In genomic region chr16:85425061-85425662, GRCh38 we compare ENCODE assay signal across 14 cellular contexts.
DNase-seq lines count a peak whose midpoint lies in the region; ATAC-seq and TF ChIP-seq lines count a peak whose summit lies in the region.
"Had no signal": no experiment of that assay in that cellular context is flagged by ENCODE, and none has a peak within 500 bp of the region (broad histone marks: within the 10 kb centered on the region; RNA-seq: fewer than 3 reads in every experiment).

No MANE protein-coding gene starts in this region.

- H3K27ac ChIP-seq in neural cell (ENCODE audit: low read length) = peak overlapping the region; percentile 95
- H3K27ac ChIP-seq: heart left ventricle, upper lobe of left lung had no signal

- no peak for TF ChIP-seq EP300 in neural cell (conservative IDR thresholded peaks at IDR 0.05; ENCODE audit: poor library complexity, severe bottlenecking)

- H3K4me1 Mint-ChIP-seq in activated CD4-positive, alpha-beta memory T cell treated with anti-CD3 and anti-CD28 coated beads for 36 hours (ENCODE audit: low read depth) = peaks cover 2% of the 10 kb centered on the region
- H3K4me1 Mint-ChIP-seq in activated CD4-positive, alpha-beta memory T cell treated with anti-CD3 and anti-CD28 coated beads, Interleukin-2, amount 10 ng/mL, durations not matched to agents 7 days and 5 days = peaks cover 2% of the 10 kb centered on the region

- no peak for ATAC-seq in GM18858 (IDR thresholded peaks at IDR 0.05; ENCODE audit: unreplicated experiment)
- ATAC-seq: esophagus mucosa; heart left ventricle; stimulated activated naive B cell treated with anti-CD40 and anti-IgM and Interleukin-4, amounts not matched to agents 10 μg/mL and 1 μg/mL and 100 μg/mL, for 72 hours had no signal

- no peak overlapping the region for H3K4me3 Mint-ChIP-seq in activated CD4-positive, alpha-beta memory T cell treated with anti-CD3 and anti-CD28 coated beads for 36 hours
- no peak overlapping the region for H3K4me3 Mint-ChIP-seq in activated CD4-positive, alpha-beta memory T cell treated with anti-CD3 and anti-CD28 coated beads, Interleukin-2, amount 10 ng/mL, durations not matched to agents 7 days and 5 days
- H3K4me3 Mint-ChIP-seq: naive B cell; stimulated activated naive B cell treated with anti-CD40 and anti-IgM and Interleukin-4, amounts not matched to agents 10 μg/mL and 1 μg/mL and 100 μg/mL, for 72 hours had no signal

- no peaks in the 10 kb centered on the region for H3K27me3 ChIP-seq in neural cell (ENCODE audit: insufficient read depth, low read depth, low read length)
- H3K27me3 ChIP-seq: heart left ventricle, upper lobe of left lung had no signal

- CTCF ChIA-PET in activated CD4-positive, alpha-beta memory T cell treated with anti-CD3 and anti-CD28 coated beads for 36 hours (lab: Charles Lee) = interaction anchor here (1.2 to 17.1 kb wide), 3 partner anchors 9 to 187 kb away, joined by 3 to 271 read pairs (median 4); partner anchors contain the start of gene GSE1
- CTCF ChIA-PET in activated CD4-positive, alpha-beta memory T cell treated with anti-CD3 and anti-CD28 coated beads, Interleukin-2, amount 10 ng/mL, durations not matched to agents 7 days and 5 days (lab: Charles Lee) = interaction anchor here (0.6 to 1.2 kb wide), 2 partner anchors 191 to 1700 kb away, joined by 3 read pairs; no protein-coding TSS in a partner anchor

- peaks cover 9% of the 10 kb centered on the region for H3K27me3 Mint-ChIP-seq in activated CD4-positive, alpha-beta memory T cell treated with anti-CD3 and anti-CD28 coated beads for 36 hours
- no peaks in the 10 kb centered on the region for H3K27me3 Mint-ChIP-seq in activated CD4-positive, alpha-beta memory T cell treated with anti-CD3 and anti-CD28 coated beads, Interleukin-2, amount 10 ng/mL, durations not matched to agents 7 days and 5 days

- peak; percentile 7 for DNase-seq in activated CD4-positive, alpha-beta memory T cell treated with anti-CD3 and anti-CD28 coated beads for 36 hours
- DNase-seq in activated CD4-positive, alpha-beta memory T cell treated with anti-CD3 and anti-CD28 coated beads, Interleukin-2, amount 10 ng/mL, durations not matched to agents 7 days and 5 days = no peak
- DNase-seq in DMS153 treated with DMSO at 0.1 percent for 48 hours (lab: John Stamatoyannopoulos, UW; ENCODE audit: unreplicated experiment) = peak; percentile 57
- peak; percentile 82 for DNase-seq in SHP77 treated with DMSO at 0.1 percent for 48 hours (lab: John Stamatoyannopoulos, UW)
- no peak for DNase-seq in NCI-H226
- no peak for DNase-seq in AG08396 (ENCODE audit: low spot score)
- DNase-seq: naive B cell; stimulated activated naive B cell treated with anti-CD40 and anti-IgM and Interleukin-4, amounts not matched to agents 10 μg/mL and 1 μg/mL and 100 μg/mL, for 72 hours; T1000 had no signal

- no peak overlapping the region for H3K4me3 ChIP-seq in neural cell (ENCODE audit: low read length)
- H3K4me3 ChIP-seq: heart left ventricle, upper lobe of left lung had no signal

- TF ChIP-seq CTCF in neural cell (IDR thresholded peaks at IDR 0.05; ENCODE audit: poor library complexity, severe bottlenecking) = no peak

- intact Hi-C loops in activated CD4-positive, alpha-beta memory T cell treated with anti-CD3 and anti-CD28 coated beads for 36 hours (cut with micrococcal nuclease) = no loop called here

- H3K9me3 Mint-ChIP-seq in activated CD4-positive, alpha-beta memory T cell treated with anti-CD3 and anti-CD28 coated beads for 36 hours = no peaks in the 10 kb centered on the region
- H3K9me3 Mint-ChIP-seq in activated CD4-positive, alpha-beta memory T cell treated with anti-CD3 and anti-CD28 coated beads, Interleukin-2, amount 10 ng/mL, durations not matched to agents 7 days and 5 days = no peaks in the 10 kb centered on the region
- H3K9me3 Mint-ChIP-seq: naive B cell; stimulated activated naive B cell treated with anti-CD40 and anti-IgM and Interleukin-4, amounts not matched to agents 10 μg/mL and 1 μg/mL and 100 μg/mL, for 72 hours had no signal

- no peak overlapping the region for H2AFZ ChIP-seq in neural cell (ENCODE audit: low read depth, low read length)

- H3K27ac Mint-ChIP-seq in activated CD4-positive, alpha-beta memory T cell treated with anti-CD3 and anti-CD28 coated beads for 36 hours = no peak overlapping the region
- H3K27ac Mint-ChIP-seq in activated CD4-positive, alpha-beta memory T cell treated with anti-CD3 and anti-CD28 coated beads, Interleukin-2, amount 10 ng/mL, durations not matched to agents 7 days and 5 days = no peak overlapping the region
- H3K27ac Mint-ChIP-seq: naive B cell; stimulated activated naive B cell treated with anti-CD40 and anti-IgM and Interleukin-4, amounts not matched to agents 10 μg/mL and 1 μg/mL and 100 μg/mL, for 72 hours had no signal

- POLR2A ChIA-PET in activated CD4-positive, alpha-beta memory T cell treated with anti-CD3 and anti-CD28 coated beads for 36 hours (lab: Charles Lee) = no interaction called here
- POLR2A ChIA-PET in activated CD4-positive, alpha-beta memory T cell treated with anti-CD3 and anti-CD28 coated beads, Interleukin-2, amount 10 ng/mL, durations not matched to agents 7 days and 5 days (lab: Charles Lee) = no interaction called here

- H3K9ac ChIP-seq in neural cell (ENCODE audit: low read length) = peak overlapping the region; percentile 50

- no peaks in the 10 kb centered on the region for H3K36me3 Mint-ChIP-seq in activated CD4-positive, alpha-beta memory T cell treated with anti-CD3 and anti-CD28 coated beads for 36 hours
- no peaks in the 10 kb centered on the region for H3K36me3 Mint-ChIP-seq in activated CD4-positive, alpha-beta memory T cell treated with anti-CD3 and anti-CD28 coated beads, Interleukin-2, amount 10 ng/mL, durations not matched to agents 7 days and 5 days (ENCODE audit: low read depth)
- H3K36me3 Mint-ChIP-seq: naive B cell; stimulated activated naive B cell treated with anti-CD40 and anti-IgM and Interleukin-4, amounts not matched to agents 10 μg/mL and 1 μg/mL and 100 μg/mL, for 72 hours had no signal

- no peak for TF ChIP-seq RAD21 in neural cell (conservative IDR thresholded peaks at IDR 0.05)

- H3K9me3 ChIP-seq in neural cell (ENCODE audit: low read length) = no peaks in the 10 kb centered on the region
- H3K9me3 ChIP-seq: heart left ventricle, upper lobe of left lung had no signal

- H3K4me2 ChIP-seq in neural cell (ENCODE audit: low read length) = no peak overlapping the region

- no peaks in the 10 kb centered on the region for H3F3A ChIP-seq in neural cell (ENCODE audit: insufficient read depth, low read length, poor library complexity, severe bottlenecking)

- no peaks in the 10 kb centered on the region for H4K20me1 ChIP-seq in neural cell (ENCODE audit: insufficient read depth)

- H3K9me2 ChIP-seq in neural cell (ENCODE audit: insufficient read depth, low read length) = no peaks in the 10 kb centered on the region

- H3K36me3 ChIP-seq in neural cell (ENCODE audit: insufficient read depth, low read length) = no peaks in the 10 kb centered on the region
- H3K36me3 ChIP-seq: heart left ventricle, upper lobe of left lung had no signal

- H3K79me2 ChIP-seq in neural cell (replicated peaks; ENCODE audit: insufficient read depth, low read length) = no peaks in the 10 kb centered on the region

TF ChIP-seq in neural cell, 6 proteins besides CTCF, POLR2A, EP300 and RAD21:
- no peak for TF ChIP-seq POLR2AphosphoS5 (IDR thresholded peaks at IDR 0.05)

Comparison
In these comparisons a context has a peak if more than half of its experiments do, and no peak if none do; other contexts are left out.
1. DNase-seq: peak in activated CD4-positive, alpha-beta memory T cell treated with anti-CD3 and anti-CD28 coated beads for 36 hours (single experiment), DMS153 treated with DMSO at 0.1 percent for 48 hours (single experiment) and SHP77 treated with DMSO at 0.1 percent for 48 hours (single experiment); none in activated CD4-positive, alpha-beta memory T cell treated with anti-CD3 and anti-CD28 coated beads, Interleukin-2, amount 10 ng/mL, durations not matched to agents 7 days and 5 days (single experiment), NCI-H226 (single experiment) and AG08396 (single experiment).